In the genomic region with DNA sequence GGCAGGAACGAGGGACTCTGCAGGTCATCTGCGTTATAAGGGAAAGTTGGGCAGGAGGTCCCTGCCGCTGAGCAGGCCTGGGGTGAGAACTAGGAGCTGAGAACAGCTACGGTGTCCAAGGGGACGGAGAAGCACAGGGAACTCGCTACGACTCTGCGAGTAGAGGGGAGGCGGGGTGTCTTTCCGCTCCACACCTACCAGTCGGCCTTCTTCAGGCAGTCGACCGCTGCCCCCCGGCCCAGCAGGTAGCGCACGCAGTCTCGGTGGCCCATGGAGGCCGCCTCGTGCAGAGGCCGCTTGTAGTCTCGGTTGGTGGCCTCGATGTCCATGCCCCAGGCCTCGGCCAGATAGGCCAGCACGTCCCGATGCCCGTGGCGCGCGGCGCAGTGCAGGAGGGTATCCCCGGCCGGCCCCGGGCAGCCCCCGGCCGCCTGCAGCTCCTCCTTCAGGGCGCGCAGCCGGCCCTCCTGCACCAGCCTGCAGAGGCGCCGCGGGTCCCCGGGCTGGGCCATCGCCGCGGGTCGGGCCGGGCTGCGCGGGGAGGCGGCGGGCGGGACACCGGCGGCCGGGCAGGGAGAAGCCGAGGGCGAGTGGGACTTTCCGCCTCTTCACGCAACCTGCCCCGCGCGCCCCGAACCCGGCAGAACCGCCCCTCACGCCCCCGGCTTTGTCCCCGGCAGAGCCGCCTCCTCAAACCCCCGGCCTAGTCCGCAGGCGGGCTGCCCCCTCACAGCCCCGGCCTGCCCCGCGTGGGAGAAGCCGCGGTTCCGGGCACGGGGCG, we compare ENCODE assay signal across 8 cellular contexts. TPM values are rescaled to one million over a fixed set of nuclear protein-coding genes. Genes with fewer than 3 reads are reported as not detected.
DNase-seq lines count a peak whose midpoint lies in the region; ATAC-seq and TF ChIP-seq lines count a peak whose summit lies in the region.

No MANE protein-coding gene starts in this region.

- H3K56ac ChIP-seq in mesendoderm (ENCODE audit: low read length) = peak overlapping the region; percentile 98

- H3K4me2 ChIP-seq in KMS-11 (peak overlapping the region; percentile 54), mesendoderm (ENCODE audit: low read length) (peak overlapping the region; percentile 88)

- H3K79me2 ChIP-seq in KMS-11 (ENCODE audit: insufficient read depth, low read depth) (peaks cover 32% of the 10 kb centered on the region), mesendoderm (ENCODE audit: control insufficient read depth, insufficient read depth, low read length) (peaks cover 24% of the 10 kb centered on the region)

- no peak for TF ChIP-seq CTCF in KMS-11 (conservative IDR thresholded peaks at IDR 0.05; ENCODE audit: low read depth, low read length)

- H3K23ac ChIP-seq in mesendoderm (ENCODE audit: low read length) = peak overlapping the region; percentile 48

- H3K27ac Mint-ChIP-seq in activated CD4-positive, alpha-beta T cell treated with anti-CD3 and anti-CD28 coated beads for 36 hours = peak overlapping the region; percentile 8
- H3K27ac Mint-ChIP-seq in stimulated activated effector memory CD8-positive, alpha-beta T cell treated with anti-CD3 and anti-CD28 coated beads, Interleukin-12 subunit alpha, Interleukin-12 subunit beta, amount 100 ng/mL, for 72 hours = peak overlapping the region; percentile 76

- CTCF ChIA-PET in activated CD4-positive, alpha-beta T cell treated with anti-CD3 and anti-CD28 coated beads for 36 hours (lab: Charles Lee) = interaction anchor here (0.7 to 1.7 kb wide), 6 partner anchors 10 to 259 kb away, joined by 3 to 5 read pairs (median 4); no protein-coding TSS in a partner anchor

- no peak overlapping the region for H2BK15ac ChIP-seq in mesendoderm (replicated peaks; ENCODE audit: low read depth)

- peak overlapping the region; percentile 86 for H2BK120ac ChIP-seq in mesendoderm (ENCODE audit: low read depth, low read length)

- H3K4ac ChIP-seq in mesendoderm (ENCODE audit: low read depth, low read length) = peak overlapping the region; percentile 97

- H3K4me3 Mint-ChIP-seq in activated CD4-positive, alpha-beta T cell treated with anti-CD3 and anti-CD28 coated beads for 36 hours = peak overlapping the region; percentile 90
- peak overlapping the region; percentile 81 for H3K4me3 Mint-ChIP-seq in stimulated activated effector memory CD8-positive, alpha-beta T cell treated with anti-CD3 and anti-CD28 coated beads, Interleukin-12 subunit alpha, Interleukin-12 subunit beta, amount 100 ng/mL, for 72 hours

- DNase-seq in Daoy (ENCODE audit: low read depth) (peak; percentile 35), mesendoderm (peak; percentile 74), H4 (ENCODE audit: low spot score) (no peak)
- peak; percentile 63 for DNase-seq in activated CD4-positive, alpha-beta T cell treated with anti-CD3 and anti-CD28 coated beads for 36 hours
- DNase-seq in effector CD8-positive, alpha-beta T cell (lab: John Stamatoyannopoulos, UW) = peak; percentile 32
- DNase-seq in stimulated activated effector memory CD8-positive, alpha-beta T cell treated with anti-CD3 and anti-CD28 coated beads, Interleukin-12 subunit alpha, Interleukin-12 subunit beta, amount 100 ng/mL, for 72 hours (ENCODE audit: low spot score in 2 of 2) = peak in 1 of 2 donors; percentile 76

- no CpG with 5 or more reads among the region's 80 CpGs for whole genome bisulfite sequencing in mesendoderm (ENCODE audit: extremely low coverage, insufficient coverage, low lambda C conversion rate)

- no peaks in the 10 kb centered on the region for H3K27me3 Mint-ChIP-seq in activated CD4-positive, alpha-beta T cell treated with anti-CD3 and anti-CD28 coated beads for 36 hours

- no peaks in the 10 kb centered on the region for H3K9me3 Mint-ChIP-seq in activated CD4-positive, alpha-beta T cell treated with anti-CD3 and anti-CD28 coated beads for 36 hours (ENCODE audit: low read depth)
- H3K9me3 Mint-ChIP-seq in stimulated activated effector memory CD8-positive, alpha-beta T cell treated with anti-CD3 and anti-CD28 coated beads, Interleukin-12 subunit alpha, Interleukin-12 subunit beta, amount 100 ng/mL, for 72 hours = no peaks in the 10 kb centered on the region

- H4K20me1 ChIP-seq in KMS-11 (ENCODE audit: insufficient read depth) = no peaks in the 10 kb centered on the region

- intact Hi-C loops in activated CD4-positive, alpha-beta T cell treated with anti-CD3 and anti-CD28 coated beads for 36 hours (cut with DNase I, micrococcal nuclease) = loop anchor here (2.0 to 5.0 kb wide), 3 partner anchors 76 to 262 kb away; partner anchors contain the start of gene GDI2 (in 1 of the 2)

- peak overlapping the region; percentile 86 for H2AFZ ChIP-seq in KMS-11 (ENCODE audit: low read depth)

- H2AK5ac ChIP-seq in mesendoderm (ENCODE audit: low read length) = no peak overlapping the region

- H3K36me3 ChIP-seq in KMS-11 (ENCODE audit: insufficient read depth) (no peaks in the 10 kb centered on the region), mesendoderm (ENCODE audit: control insufficient read depth, insufficient read depth, low read length) (peaks cover 4% of the 10 kb centered on the region)

- H3K4me1 ChIP-seq in KMS-11 (ENCODE audit: low read depth, poor library complexity, severe bottlenecking) (peaks cover 44% of the 10 kb centered on the region), mesendoderm (ENCODE audit: control insufficient read depth, low read depth, low read length) (peaks cover 4% of the 10 kb centered on the region)

- H3K18ac ChIP-seq in mesendoderm (ENCODE audit: low read length) = peak overlapping the region; percentile 98

- peak overlapping the region; percentile 77 for H3K9ac ChIP-seq in KMS-11
- H3K9ac ChIP-seq in mesendoderm (ENCODE audit: low read length) = peak overlapping the region; percentile 93

- no peak overlapping the region for H4K8ac ChIP-seq in mesendoderm (ENCODE audit: low read depth, low read length)

- peaks cover 47% of the 10 kb centered on the region for H3K4me1 Mint-ChIP-seq in activated CD4-positive, alpha-beta T cell treated with anti-CD3 and anti-CD28 coated beads for 36 hours
- peaks cover 41% of the 10 kb centered on the region for H3K4me1 Mint-ChIP-seq in stimulated activated effector memory CD8-positive, alpha-beta T cell treated with anti-CD3 and anti-CD28 coated beads, Interleukin-12 subunit alpha, Interleukin-12 subunit beta, amount 100 ng/mL, for 72 hours

- H3K36me3 Mint-ChIP-seq in activated CD4-positive, alpha-beta T cell treated with anti-CD3 and anti-CD28 coated beads for 36 hours (ENCODE audit: low read depth) = peaks cover 33% of the 10 kb centered on the region
- H3K36me3 Mint-ChIP-seq in stimulated activated effector memory CD8-positive, alpha-beta T cell treated with anti-CD3 and anti-CD28 coated beads, Interleukin-12 subunit alpha, Interleukin-12 subunit beta, amount 100 ng/mL, for 72 hours = peaks cover 47% of the 10 kb centered on the region

- POLR2A ChIA-PET in activated CD4-positive, alpha-beta T cell treated with anti-CD3 and anti-CD28 coated beads for 36 hours (lab: Charles Lee) = interaction anchor here (0.7 to 1.9 kb wide), 6 partner anchors 10 to 197 kb away, joined by 3 to 13 read pairs (median 6); partner anchors contain the start of gene GDI2

- H4K5ac ChIP-seq in mesendoderm (ENCODE audit: low read length) = no peak overlapping the region

- no peak overlapping the region for H3K4me3 ChIP-seq in KMS-11 (IDR thresholded peaks at IDR 0.05; ENCODE audit: insufficient read depth, low read depth, low read length)
- H3K4me3 ChIP-seq in mesendoderm (ENCODE audit: low read length) = peak overlapping the region; percentile 32

- ATAC-seq in GM21529 (IDR thresholded peaks at IDR 0.05; ENCODE audit: unreplicated experiment) = peak; percentile 35
- peak; percentile 30 for ATAC-seq in activated CD4-positive, alpha-beta T cell treated with anti-CD3 and anti-CD28 coated beads for 36 hours
- peak; percentile 58 for ATAC-seq in stimulated activated effector memory CD8-positive, alpha-beta T cell treated with anti-CD3 and anti-CD28 coated beads, Interleukin-12 subunit alpha, Interleukin-12 subunit beta, amount 100 ng/mL, for 72 hours

- H3K27ac ChIP-seq in KMS-11 = peak overlapping the region; percentile 27; the same call in 1 of the 2 replicates
- peak overlapping the region; percentile 70 for H3K27ac ChIP-seq in mesendoderm (ENCODE audit: low read depth, low read length)

- H3K27me3 ChIP-seq in KMS-11 (ENCODE audit: insufficient read depth, low read depth) = no peaks in the 10 kb centered on the region
- H3K27me3 ChIP-seq in mesendoderm (ENCODE audit: insufficient read depth, low read length, poor library complexity) = no peaks in the 10 kb centered on the region

- no peak overlapping the region for H2BK5ac ChIP-seq in mesendoderm (ENCODE audit: low read length)

- peaks cover 18% of the 10 kb centered on the region for H3K79me1 ChIP-seq in mesendoderm (ENCODE audit: low read length)

RNA-seq across cellular contexts. Expression of gene ANKRD16, which starts 0.7 kb away (rescaled TPM):
- 3.5 and 7.9 TPM in 2 replicates for total RNA-seq in Daoy (2014; rRNA removed; shearing (Covaris generic))
- 1 to 10 TPM; 7.5 to 8.3 TPM for total RNA-seq in activated CD4-positive, alpha-beta T cell treated with anti-CD3 and anti-CD28 coated beads for 36 hours
- 3.2 TPM for polyA plus RNA-seq in mesendoderm (2013, experiment 1 of 2)
- 3.1 TPM for polyA plus RNA-seq in mesendoderm (2013, experiment 2 of 2)
- total RNA-seq in H4 (2014; rRNA removed; shearing (Covaris generic)) = 3.0 and 3.2 TPM in 2 replicates

RNA-seq across cellular contexts. Expression of gene FBH1, which starts 1.0 kb away (rescaled TPM):
- 35.3 and 41.3 TPM in 2 replicates for total RNA-seq in Daoy (2014; rRNA removed; shearing (Covaris generic))
- total RNA-seq in activated CD4-positive, alpha-beta T cell treated with anti-CD3 and anti-CD28 coated beads for 36 hours = 10 to 100 TPM; 53.3 to 56.2 TPM
- 16.0 TPM for polyA plus RNA-seq in mesendoderm (2013, experiment 1 of 2)
- polyA plus RNA-seq in mesendoderm (2013, experiment 2 of 2) = 16.8 TPM
- 35.9 and 41.1 TPM in 2 replicates for total RNA-seq in H4 (2014; rRNA removed; shearing (Covaris generic))
